Comparison of ENCODE assay signal across 8 cellular contexts in the genomic region with DNA sequence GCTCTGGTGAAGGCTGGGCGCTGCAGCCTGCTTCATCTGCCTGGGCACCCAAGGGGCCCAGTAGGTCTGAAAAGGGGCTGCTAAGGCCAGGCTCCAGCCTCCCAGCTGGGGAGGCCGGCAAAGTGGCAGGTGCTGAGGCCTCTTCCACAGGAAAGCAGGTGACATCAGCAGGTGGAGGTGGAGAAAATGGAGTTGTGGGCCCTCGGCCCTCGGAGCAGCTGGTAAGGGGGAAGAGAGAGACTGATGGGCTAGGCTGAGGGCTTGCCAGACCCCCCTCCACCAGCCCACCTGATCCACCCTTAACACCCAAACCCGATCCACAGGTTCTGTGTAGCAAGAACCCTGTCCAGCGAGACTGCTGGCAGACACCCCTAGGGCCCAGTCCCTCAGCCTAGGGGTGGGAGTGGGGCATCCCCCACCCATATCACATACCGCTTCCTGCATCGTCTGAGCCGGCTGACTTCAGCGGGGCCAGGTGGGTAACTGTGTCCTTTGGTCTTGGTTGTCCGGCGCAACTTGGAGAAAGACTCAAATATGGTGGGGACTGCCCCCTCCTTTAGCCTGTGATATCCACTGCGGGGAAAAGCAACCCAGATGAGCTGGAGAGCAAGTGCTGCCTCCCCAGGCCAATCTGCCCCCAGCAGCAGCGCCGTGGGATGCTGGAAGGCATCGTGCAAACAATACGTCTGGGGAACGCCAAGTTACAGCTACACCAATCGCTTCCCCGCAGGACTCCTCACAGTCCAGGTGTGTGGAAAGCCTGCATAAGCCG. TPM values are rescaled to one million over a fixed set of nuclear protein-coding genes. Genes with fewer than 3 reads are reported as not detected.
DNase-seq lines count a peak whose midpoint lies in the region; ATAC-seq and TF ChIP-seq lines count a peak whose summit lies in the region.

No MANE protein-coding gene starts in this region.

- ATAC-seq in HG03039 (IDR thresholded peaks at IDR 0.05; ENCODE audit: unreplicated experiment) (no peak), HG02852 (IDR thresholded peaks at IDR 0.05; ENCODE audit: unreplicated experiment) (no peak)

- TF ChIP-seq CTCF in OCI-LY7 (conservative IDR thresholded peaks at IDR 0.05; ENCODE audit: low read length), result peak; percentile 39; the same call in 1 of the 2 replicates
- no peak for TF ChIP-seq CTCF in ovary (IDR thresholded peaks at IDR 0.05)

- H3K36me3 ChIP-seq in OCI-LY7 (ENCODE audit: insufficient read depth, low read length), result peaks cover 41% of the 10 kb centered on the region
- peaks cover 28% of the 10 kb centered on the region for H3K36me3 ChIP-seq in effector memory CD4-positive, alpha-beta T cell (ENCODE audit: control insufficient read depth, insufficient read depth, low read length)
- H3K36me3 ChIP-seq in ovary, result no peaks in the 10 kb centered on the region

- H3K4me1 ChIP-seq in OCI-LY7 (ENCODE audit: insufficient read depth, low read length, poor library complexity, severe bottlenecking), result peaks cover 36% of the 10 kb centered on the region
- H3K4me1 ChIP-seq in effector memory CD4-positive, alpha-beta T cell (ENCODE audit: control insufficient read depth, insufficient read depth, low read length, poor library complexity, severe bottlenecking), result peaks cover 18% of the 10 kb centered on the region
- peaks cover 10% of the 10 kb centered on the region for H3K4me1 ChIP-seq in ovary (ENCODE audit: insufficient read depth)

- 25 to 35% (median 32%) methylated on average over 20 to 21 of the region's 21 CpGs for WGBS in ovary, 3 donors

- CTCF ChIA-PET in OCI-LY7 (lab: Charles Lee; ENCODE audit: unreplicated experiment), result no interaction called here

- POLR2A ChIA-PET in OCI-LY7 (lab: Charles Lee), result no interaction called here

- no peak overlapping the region for H2AFZ ChIP-seq in OCI-LY7 (ENCODE audit: low read length)

- no TSS peak for BruUV-seq in OCI-LY7 (replicated peaks; lab: Mats Ljungman, UMichigan)

- TF ChIP-seq POLR2A in ovary (IDR thresholded peaks at IDR 0.05), result no peak

- H3K27me3 ChIP-seq in effector memory CD4-positive, alpha-beta T cell (replicated peaks; ENCODE audit: control insufficient read depth, insufficient read depth, low read length, poor library complexity, severe bottlenecking), result no peaks in the 10 kb centered on the region
- no peaks in the 10 kb centered on the region for H3K27me3 ChIP-seq in ovary

- no peaks in the 10 kb centered on the region for H4K20me1 ChIP-seq in OCI-LY7 (ENCODE audit: insufficient read depth, low read length)

- H3K9me3 ChIP-seq in OCI-LY7 (ENCODE audit: low read length), result no peaks in the 10 kb centered on the region
- no peaks in the 10 kb centered on the region for H3K9me3 ChIP-seq in effector memory CD4-positive, alpha-beta T cell (ENCODE audit: control insufficient read depth, low read length)
- H3K9me3 ChIP-seq in ovary, result no peaks in the 10 kb centered on the region

- peak overlapping the region; percentile 100 for H3K4me2 ChIP-seq in OCI-LY7 (ENCODE audit: low read length)

- H3K4me3 ChIP-seq in OCI-LY7 (ENCODE audit: low read depth, low read length, poor library complexity, severe bottlenecking), result peak overlapping the region; percentile 83
- peak overlapping the region; percentile 88 for H3K4me3 ChIP-seq in effector memory CD4-positive, alpha-beta T cell (ENCODE audit: insufficient read depth, low read depth, low read length, poor library complexity, severe bottlenecking)
- H3K4me3 ChIP-seq in ovary, result peak overlapping the region; percentile 82

- TF ChIP-seq EP300 in ovary (IDR thresholded peaks at IDR 0.05), result no peak

- H3K9me2 ChIP-seq in OCI-LY7 (ENCODE audit: insufficient read depth, low read length), result no peaks in the 10 kb centered on the region

- intact Hi-C loops in OCI-LY7 (cut with micrococcal nuclease; ENCODE audit: unreplicated experiment), result loop anchor here (10.0 kb wide), 1 partner anchor 146 kb away; a partner anchor contains a TSS
- intact Hi-C loops in ovary (cut with DNase I), result no loop called here

- in situ Hi-C loops in G401 (cut with HindIII; ENCODE audit: low sequenced_read_pairs), result no loop called here

- H3K27ac ChIP-seq in OCI-LY7 (ENCODE audit: low read depth, low read length, poor library complexity, severe bottlenecking) (peak overlapping the region; percentile 96), ovary (peak overlapping the region; percentile 93 to 94)
- H3K27ac ChIP-seq in effector memory CD4-positive, alpha-beta T cell (ENCODE audit: insufficient read depth, low read length, poor library complexity, severe bottlenecking), result peak overlapping the region; percentile 98

- peaks cover 30% of the 10 kb centered on the region for H3K79me2 ChIP-seq in OCI-LY7 (ENCODE audit: insufficient read depth, low read depth, low read length)

- DNase-seq in G401 (ENCODE audit: low spot score), result peak; percentile 33
- DNase-seq in OCI-LY7 (ENCODE audit: low spot score), result no peak
- no peak for DNase-seq in effector memory CD4-positive, alpha-beta T cell
- DNase-seq in ovary, result no peak
- no peak for DNase-seq in medulla oblongata (ENCODE audit: extremely low spot score)
- DNase-seq in HPDE6-E6E7 (ENCODE audit: extremely low spot score), result no peak

RNA-seq across cellular contexts. Expression of a gene that starts 1.5 kb away (rescaled TPM):
- total RNA-seq in G401 (2014; rRNA removed; shearing (Covaris generic)), result 70.5 and 73.5 TPM in 2 replicates
- 60.4 and 73.0 TPM in 2 replicates for total RNA-seq in OCI-LY7 (2014; rRNA removed; shearing (Covaris generic))
- total RNA-seq in OCI-LY7 (2022) (35.8 and 36.3 TPM in 2 replicates), ovary (10 to 100 TPM; 27.5 to 54.0 (median 39.3) TPM)
- 10 to 100 TPM in 1 of 2 donors, 1 to 10 TPM in 1; 7.8 to 54.9 TPM for polyA plus RNA-seq in ovary

RNA-seq across cellular contexts. Expression of a gene that starts 14.6 kb away (rescaled TPM):
- total RNA-seq in G401 (2014; rRNA removed; shearing (Covaris generic)), result 0.98 and 1.1 TPM in 2 replicates
- 0.06 TPM in 1 of 2 replicates, not detected in the other for total RNA-seq in OCI-LY7 (2014; rRNA removed; shearing (Covaris generic))
- total RNA-seq in OCI-LY7 (2022), result 0.30 and 0.32 TPM in 2 replicates
- total RNA-seq in ovary, result 1 to 10 TPM in 4 of 7 donors, under 1 TPM in 3; 0.69 to 1.6 (median 1.0) TPM
- 1 to 10 TPM in 1 of 2 donors, under 1 TPM in 1; 0.47 to 1.3 TPM for polyA plus RNA-seq in ovary

RNA-seq across cellular contexts. Expression of a gene that starts 18.3 kb away (rescaled TPM):
- total RNA-seq in G401 (2014; rRNA removed; shearing (Covaris generic)), result 41.5 and 67.0 TPM in 2 replicates
- total RNA-seq in OCI-LY7 (2014; rRNA removed; shearing (Covaris generic)), result 46.8 and 48.3 TPM in 2 replicates
- total RNA-seq in OCI-LY7 (2022), result 54.9 and 61.8 TPM in 2 replicates
- total RNA-seq in ovary, result 10 to 100 TPM; 30.4 to 73.4 (median 51.6) TPM
- polyA plus RNA-seq in ovary, result 10 to 100 TPM; 28.2 to 32.3 TPM

RNA-seq across cellular contexts. Expression of a gene that starts 32.0 kb away (rescaled TPM):
- total RNA-seq in G401 (2014; rRNA removed; shearing (Covaris generic)), result not detected in 2 replicates
- not detected in 2 replicates for total RNA-seq in OCI-LY7 (2014; rRNA removed; shearing (Covaris generic))
- total RNA-seq in OCI-LY7 (2022) (not detected in 2 replicates), ovary (1 to 10 TPM in 1 of 7 donors, under 1 TPM in 4, not detected in 2; 0.23 to 4.8 (median 0.61) TPM)
- under 1 TPM; 0.16 to 0.30 TPM for polyA plus RNA-seq in ovary

RNA-seq across cellular contexts. Expression of a gene that starts 33.3 kb away (rescaled TPM):
- 130 and 138 TPM in 2 replicates for total RNA-seq in G401 (2014; rRNA removed; shearing (Covaris generic))
- total RNA-seq in OCI-LY7 (2014; rRNA removed; shearing (Covaris generic)), result 0.47 TPM in 1 of 2 replicates, not detected in the other
- total RNA-seq in OCI-LY7 (2022) (not detected in 2 replicates), ovary (1 to 10 TPM in 4 of 7 donors, under 1 TPM in 3; 0.43 to 2.7 (median 1.1) TPM)
- 1 to 10 TPM in 1 of 2 donors, not detected in 1; 1.1 TPM for polyA plus RNA-seq in ovary
